In the genomic region with DNA sequence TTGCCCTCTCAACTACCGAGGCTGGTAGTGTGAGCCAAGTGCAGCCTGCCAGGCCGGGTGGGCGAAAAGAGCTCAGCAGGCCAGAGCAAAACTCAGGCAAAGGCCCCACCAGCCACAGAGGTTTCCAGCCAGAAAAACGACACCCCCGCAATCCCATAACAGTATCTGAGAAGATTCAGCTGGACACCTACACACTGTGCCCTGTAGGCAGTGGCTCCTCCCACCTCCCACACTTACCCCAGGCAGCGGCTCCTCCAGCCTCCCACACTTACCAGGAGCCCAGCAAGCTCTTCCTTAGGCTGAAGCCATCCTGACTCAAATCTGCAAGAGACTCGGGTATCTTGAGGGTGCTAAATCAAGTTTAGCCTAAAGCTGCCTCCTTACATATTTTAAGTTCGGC, we compare ENCODE assay signal across 17 cellular contexts. TPM values are rescaled to one million over a fixed set of nuclear protein-coding genes. Genes with fewer than 3 reads are reported as not detected.
DNase-seq lines count a peak whose midpoint lies in the region; ATAC-seq and TF ChIP-seq lines count a peak whose summit lies in the region.
"Had no signal": no experiment of that assay in that cellular context is flagged by ENCODE, and none has a peak within 500 bp of the region (broad histone marks: within the 10 kb centered on the region; RNA-seq: fewer than 3 reads in every experiment).

No MANE protein-coding gene starts in this region.

- H3K4me3 ChIP-seq in Karpas-422 (ENCODE audit: low read length) (no peak overlapping the region), tibial artery (peak overlapping the region; percentile 47 to 50)
- H3K4me3 ChIP-seq: PC-9 had no signal

- peaks cover 4% of the 10 kb centered on the region for H3K4me1 Mint-ChIP-seq in activated T-helper 17 cell treated with anti-CD3 and anti-CD28 coated beads, Interleukin-2, amount 50 U/mL, for 72 hours
- peaks cover 20% of the 10 kb centered on the region for H3K4me1 Mint-ChIP-seq in memory B cell

- peak; percentile 23 for ATAC-seq in activated T-helper 17 cell treated with anti-CD3 and anti-CD28 coated beads, Interleukin-2, amount 50 U/mL, for 72 hours (replicated peaks)
- ATAC-seq in memory B cell (ENCODE audit: low read depth): no peak
- ATAC-seq: CD8-positive, alpha-beta T cell; HCT116 had no signal

- H3K4me2 ChIP-seq in Karpas-422 (ENCODE audit: low read depth, low read length, poor library complexity, severe bottlenecking): no peak overlapping the region
- H3K4me2 ChIP-seq: PC-9 had no signal

- no peaks in the 10 kb centered on the region for H3K36me3 ChIP-seq in Karpas-422 (ENCODE audit: insufficient read depth, low read length)
- no peaks in the 10 kb centered on the region for H3K36me3 ChIP-seq in tibial artery
- H3K36me3 ChIP-seq: BE2C had no signal

- no peaks in the 10 kb centered on the region for H3K9me3 Mint-ChIP-seq in activated T-helper 17 cell treated with anti-CD3 and anti-CD28 coated beads, Interleukin-2, amount 50 U/mL, for 72 hours
- no peaks in the 10 kb centered on the region for H3K9me3 Mint-ChIP-seq in memory B cell
- H3K9me3 Mint-ChIP-seq: CD8-positive, alpha-beta T cell had no signal

- no peaks in the 10 kb centered on the region for H3K79me2 ChIP-seq in Karpas-422 (ENCODE audit: low read length)

- no peak overlapping the region for H3K4me3 Mint-ChIP-seq in activated T-helper 17 cell treated with anti-CD3 and anti-CD28 coated beads, Interleukin-2, amount 50 U/mL, for 72 hours
- no peak overlapping the region for H3K4me3 Mint-ChIP-seq in memory B cell
- H3K4me3 Mint-ChIP-seq: CD8-positive, alpha-beta T cell had no signal

- no peaks in the 10 kb centered on the region for H3K9me2 ChIP-seq in Karpas-422 (replicated peaks; ENCODE audit: insufficient read depth, low read length)

- DNase-seq in Karpas-422 (no peak), memory B cell (ENCODE audit: low spot score in 2 of 2) (no peak), tibial artery (no peak), NCI-H187 (lab: John Stamatoyannopoulos, UW) (no peak), cerebellar nuclear complex (lab: John Stamatoyannopoulos, UW) (no peak)
- no peak for DNase-seq in activated CD8-positive, alpha-beta memory T cell treated with anti-CD3 and anti-CD28 coated beads for 24 hours
- DNase-seq: BE2C; CD8-positive, alpha-beta T cell; DND-41; GDM1; KBM-7; NCI-H1092 treated with DMSO at 0.1 percent for 48 hours; NCI-H1694 treated with DMSO at 0.1 percent for 48 hours; NCI-H748 treated with DMSO at 0.1 percent for 48 hours had no signal

- H2AFZ ChIP-seq in Karpas-422 (ENCODE audit: low read length): no peak overlapping the region
- H2AFZ ChIP-seq: PC-9 had no signal

- H3K9ac ChIP-seq in Karpas-422 (ENCODE audit: low read length): no peak overlapping the region

- H3K27me3 ChIP-seq in Karpas-422 (ENCODE audit: low read length): no peaks in the 10 kb centered on the region
- H3K27me3 ChIP-seq in tibial artery: no peaks in the 10 kb centered on the region
- H3K27me3 ChIP-seq: BE2C had no signal

- peaks cover 35% of the 10 kb centered on the region for H3K27me3 Mint-ChIP-seq in activated T-helper 17 cell treated with anti-CD3 and anti-CD28 coated beads, Interleukin-2, amount 50 U/mL, for 72 hours
- no peaks in the 10 kb centered on the region for H3K27me3 Mint-ChIP-seq in memory B cell

- intact Hi-C loops in tibial artery (cut with DNase I; ENCODE audit: low total_unique reads): loop anchor here (2.0 kb wide), 1 partner anchor 16 kb away; a partner anchor contains a TSS

- H3K9me3 ChIP-seq in Karpas-422 (ENCODE audit: low read length) (no peaks in the 10 kb centered on the region), tibial artery (no peaks in the 10 kb centered on the region)
- H3K9me3 ChIP-seq: BE2C had no signal

- no peaks in the 10 kb centered on the region for H4K20me1 ChIP-seq in Karpas-422 (ENCODE audit: insufficient read depth, low read depth, low read length)

- no peak for TF ChIP-seq CTCF in tibial artery (IDR thresholded peaks at IDR 0.05)

- H3K36me3 Mint-ChIP-seq in activated T-helper 17 cell treated with anti-CD3 and anti-CD28 coated beads, Interleukin-2, amount 50 U/mL, for 72 hours (ENCODE audit: low read depth): no peaks in the 10 kb centered on the region
- H3K36me3 Mint-ChIP-seq in memory B cell: peaks cover 8% of the 10 kb centered on the region
- H3K36me3 Mint-ChIP-seq: CD8-positive, alpha-beta T cell had no signal

- H3K27ac Mint-ChIP-seq in activated T-helper 17 cell treated with anti-CD3 and anti-CD28 coated beads, Interleukin-2, amount 50 U/mL, for 72 hours: no peak overlapping the region
- peak overlapping the region; percentile 6 for H3K27ac Mint-ChIP-seq in memory B cell
- H3K27ac Mint-ChIP-seq: CD8-positive, alpha-beta T cell had no signal

- H3K4me1 ChIP-seq in Karpas-422 (ENCODE audit: low read length): peaks cover 55% of the 10 kb centered on the region
- peaks cover 0 to 81% (median 40%) of the 10 kb centered on the region in 4 donors for H3K4me1 ChIP-seq in tibial artery
- H3K4me1 ChIP-seq: BE2C had no signal

- H3K27ac ChIP-seq in Karpas-422 (ENCODE audit: low read length): peak overlapping the region; percentile 94; the same call in 1 of the 2 replicates
- H3K27ac ChIP-seq in tibial artery: peak overlapping the region; percentile 82 to 91
- H3K27ac ChIP-seq: PC-9 had no signal

RNA-seq across cellular contexts. Expression of a gene that starts 15.6 kb away (rescaled TPM):
- total RNA-seq in Karpas-422 (2014; rRNA removed; shearing (Covaris generic); ENCODE audit: low replicate concordance): 46.1 and 48.6 TPM in 2 replicates
- 10 to 100 TPM; 35.4 to 36.6 TPM for total RNA-seq in activated T-helper 17 cell treated with anti-CD3 and anti-CD28 coated beads, Interleukin-2, amount 50 U/mL, for 72 hours
